In the genomic region with DNA sequence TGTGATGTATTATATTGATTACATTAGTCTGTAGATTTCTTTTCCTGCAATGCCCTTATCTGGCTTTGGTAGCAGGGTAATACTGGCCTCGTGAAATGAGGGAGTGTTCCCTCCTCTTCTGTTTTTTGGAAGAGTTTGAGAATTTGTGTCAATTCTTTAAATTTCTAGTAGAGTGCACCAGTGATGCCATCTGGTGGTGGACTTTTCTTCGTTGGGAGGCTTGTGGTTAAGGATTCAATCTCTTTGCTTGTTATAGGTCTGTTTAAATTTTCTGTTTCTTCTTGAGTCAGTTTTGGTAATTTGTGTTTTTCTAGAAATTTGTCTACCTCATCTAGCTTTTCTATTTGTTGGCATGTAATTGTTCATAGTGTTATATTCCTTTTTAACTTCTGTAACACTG, we compare ENCODE assay signal across 8 cellular contexts. TPM values are rescaled to one million over a fixed set of nuclear protein-coding genes. Genes with fewer than 3 reads are reported as not detected.
DNase-seq lines count a peak whose midpoint lies in the region; ATAC-seq lines count a peak whose summit lies in the region.

No MANE protein-coding gene starts in this region.

- H3K27me3 Mint-ChIP-seq in activated T-cell treated with anti-CD3 and anti-CD28 coated beads, Interleukin-2, amount 50 U/mL, for 72 hours (ENCODE audit: low read depth) = no peaks in the 10 kb centered on the region
- H3K27me3 Mint-ChIP-seq in stimulated activated memory B cell treated with anti-CD40 and anti-IgM and Interleukin-4, amounts not matched to agents 10 μg/mL and 1 μg/mL and 100 μg/mL, for 72 hours = peaks cover 55% of the 10 kb centered on the region

- H3K9me3 Mint-ChIP-seq in activated T-cell treated with anti-CD3 and anti-CD28 coated beads, Interleukin-2, amount 50 U/mL, for 72 hours = no peaks in the 10 kb centered on the region
- peaks cover 0 to 6% of the 10 kb centered on the region in 2 donors for H3K9me3 Mint-ChIP-seq in activated naive CD4-positive, alpha-beta T cell treated with anti-CD3 and anti-CD28 coated beads, Interleukin-2, amount 50 U/mL, for 72 hours
- H3K9me3 Mint-ChIP-seq in stimulated activated memory B cell treated with anti-CD40 and anti-IgM and Interleukin-4, amounts not matched to agents 10 μg/mL and 1 μg/mL and 100 μg/mL, for 72 hours = peaks cover 4% of the 10 kb centered on the region

- H3K4me3 Mint-ChIP-seq in activated T-cell treated with anti-CD3 and anti-CD28 coated beads, Interleukin-2, amount 50 U/mL, for 72 hours = peak overlapping the region in 1 of 2 donors; percentile 5
- H3K4me3 Mint-ChIP-seq in stimulated activated memory B cell treated with anti-CD40 and anti-IgM and Interleukin-4, amounts not matched to agents 10 μg/mL and 1 μg/mL and 100 μg/mL, for 72 hours = no peak overlapping the region

- H3K36me3 Mint-ChIP-seq in activated T-cell treated with anti-CD3 and anti-CD28 coated beads, Interleukin-2, amount 50 U/mL, for 72 hours (ENCODE audit: insufficient read depth in 2 of 2) = no peaks in the 10 kb centered on the region
- H3K36me3 Mint-ChIP-seq in activated naive CD4-positive, alpha-beta T cell treated with anti-CD3 and anti-CD28 coated beads, Interleukin-2, amount 50 U/mL, for 72 hours = no peaks in the 10 kb centered on the region
- H3K36me3 Mint-ChIP-seq in stimulated activated memory B cell treated with anti-CD40 and anti-IgM and Interleukin-4, amounts not matched to agents 10 μg/mL and 1 μg/mL and 100 μg/mL, for 72 hours = no peaks in the 10 kb centered on the region

- peak; percentile 53 to 58 for DNase-seq in activated T-cell treated with anti-CD3 and anti-CD28 coated beads, Interleukin-2, amount 50 U/mL, for 72 hours
- no peak for DNase-seq in activated T-cell treated with anti-CD3 and anti-CD28 coated beads, Interleukin-2, amount 50 U/mL, for 1 hour
- DNase-seq in MV-4-11 (lab: John Stamatoyannopoulos, UW) (peak; percentile 61), left colon (peak; percentile 3 to 35), NCI-H1092 treated with DMSO at 0.1 percent for 48 hours (lab: John Stamatoyannopoulos, UW) (no peak)
- DNase-seq in activated naive CD4-positive, alpha-beta T cell treated with anti-CD3 and anti-CD28 coated beads, Interleukin-2, amount 50 U/mL, for 72 hours (ENCODE audit: low spot score in 2 of 2) = peak; percentile 23 to 48

- peak; percentile 53 to 75 for ATAC-seq in activated T-cell treated with anti-CD3 and anti-CD28 coated beads, Interleukin-2, amount 50 U/mL, for 72 hours (replicated peaks in 1 of 2)
- peak in 1 of 2 donors; percentile 68 for ATAC-seq in activated naive CD4-positive, alpha-beta T cell treated with anti-CD3 and anti-CD28 coated beads, Interleukin-2, amount 50 U/mL, for 72 hours
- ATAC-seq in left colon = peak; percentile 48
- no peak for ATAC-seq in HG02642 (IDR thresholded peaks at IDR 0.05; ENCODE audit: poor library complexity, unreplicated experiment)
- ATAC-seq in stimulated activated memory B cell treated with anti-CD40 and anti-IgM and Interleukin-4, amounts not matched to agents 10 μg/mL and 1 μg/mL and 100 μg/mL, for 72 hours = no peak

- H3K4me1 Mint-ChIP-seq in activated T-cell treated with anti-CD3 and anti-CD28 coated beads, Interleukin-2, amount 50 U/mL, for 72 hours (ENCODE audit: low read depth) = peaks cover 10% of the 10 kb centered on the region
- peaks cover 12% of the 10 kb centered on the region for H3K4me1 Mint-ChIP-seq in stimulated activated memory B cell treated with anti-CD40 and anti-IgM and Interleukin-4, amounts not matched to agents 10 μg/mL and 1 μg/mL and 100 μg/mL, for 72 hours

- no peak overlapping the region for H3K27ac Mint-ChIP-seq in activated T-cell treated with anti-CD3 and anti-CD28 coated beads, Interleukin-2, amount 50 U/mL, for 72 hours
- H3K27ac Mint-ChIP-seq in activated naive CD4-positive, alpha-beta T cell treated with anti-CD3 and anti-CD28 coated beads, Interleukin-2, amount 50 U/mL, for 72 hours = no peak overlapping the region
- no peak overlapping the region for H3K27ac Mint-ChIP-seq in stimulated activated memory B cell treated with anti-CD40 and anti-IgM and Interleukin-4, amounts not matched to agents 10 μg/mL and 1 μg/mL and 100 μg/mL, for 72 hours

- intact Hi-C loops in left colon (cut with DNase I, micrococcal nuclease) = no loop called here

RNA-seq across cellular contexts. Expression of gene SHANK3, which starts 18.9 kb away (rescaled TPM):
- under 1 TPM; 0.19 to 0.24 TPM for total RNA-seq in activated T-cell treated with anti-CD3 and anti-CD28 coated beads, Interleukin-2, amount 50 U/mL, for 72 hours
- under 1 TPM in 1 of 2 donors, not detected in 1; 0.66 TPM for total RNA-seq in activated naive CD4-positive, alpha-beta T cell treated with anti-CD3 and anti-CD28 coated beads, Interleukin-2, amount 50 U/mL, for 72 hours
- total RNA-seq in left colon = 1 to 10 TPM; 4.4 to 4.8 TPM

RNA-seq across cellular contexts. Expression of gene ACR, which starts 46.5 kb away (rescaled TPM):
- not detected for total RNA-seq in activated T-cell treated with anti-CD3 and anti-CD28 coated beads, Interleukin-2, amount 50 U/mL, for 72 hours
- total RNA-seq in activated naive CD4-positive, alpha-beta T cell treated with anti-CD3 and anti-CD28 coated beads, Interleukin-2, amount 50 U/mL, for 72 hours = not detected
- 1 to 10 TPM in 1 of 2 donors, under 1 TPM in 1; 0.89 to 1.5 TPM for total RNA-seq in left colon

Comparison
In these comparisons a context has a peak if more than half of its experiments do, and no peak if none do; other contexts are left out.
1. DNase-seq: peak in activated T-cell treated with anti-CD3 and anti-CD28 coated beads, Interleukin-2, amount 50 U/mL, for 72 hours (2 of 2), MV-4-11 (single experiment), activated naive CD4-positive, alpha-beta T cell treated with anti-CD3 and anti-CD28 coated beads, Interleukin-2, amount 50 U/mL, for 72 hours (2 of 2) and left colon (2 of 2); none in activated T-cell treated with anti-CD3 and anti-CD28 coated beads, Interleukin-2, amount 50 U/mL, for 1 hour (single experiment) and NCI-H1092 treated with DMSO at 0.1 percent for 48 hours (single experiment).
2. ATAC-seq: peak in activated T-cell treated with anti-CD3 and anti-CD28 coated beads, Interleukin-2, amount 50 U/mL, for 72 hours (2 of 2) and left colon (single experiment); none in HG02642 (single experiment) and stimulated activated memory B cell treated with anti-CD40 and anti-IgM and Interleukin-4, amounts not matched to agents 10 μg/mL and 1 μg/mL and 100 μg/mL, for 72 hours (single experiment).